ENCODE assay signal across 11 cellular contexts in genomic region chr1:120178799-120179419, GRCh38. TPM values are rescaled to one million over a fixed set of nuclear protein-coding genes. Genes with fewer than 3 reads are reported as not detected.
A peak's percentile ranks its signal among the peaks of the same experiment; 100 is the strongest.
DNase-seq lines count a peak whose midpoint lies in the region; ATAC-seq and TF ChIP-seq lines count a peak whose summit lies in the region.
"Had no signal": no experiment of that assay in that cellular context is flagged by ENCODE, and none has a peak within 500 bp of the region (broad histone marks: within the 10 kb centered on the region; RNA-seq: fewer than 3 reads in every experiment).

No MANE protein-coding gene starts in this region.

- peaks cover 3% of the 10 kb centered on the region for H3K36me3 Mint-ChIP-seq in activated naive CD8-positive, alpha-beta T cell
- no peaks in the 10 kb centered on the region for H3K36me3 Mint-ChIP-seq in activated naive CD8-positive, alpha-beta T cell treated with anti-CD3 and anti-CD28 coated beads, Interleukin-2, amount 50 U/mL, for 24 hours (ENCODE audit: low read depth)

- H3K4me1 Mint-ChIP-seq in activated naive CD8-positive, alpha-beta T cell (ENCODE audit: low read depth) = peaks cover 23% of the 10 kb centered on the region
- peaks cover 13% of the 10 kb centered on the region for H3K4me1 Mint-ChIP-seq in activated naive CD8-positive, alpha-beta T cell treated with anti-CD3 and anti-CD28 coated beads, Interleukin-2, amount 50 U/mL, for 24 hours

- no peaks in the 10 kb centered on the region for H3K36me3 ChIP-seq in upper lobe of right lung

- no peaks in the 10 kb centered on the region for H3K9me3 Mint-ChIP-seq in activated naive CD8-positive, alpha-beta T cell (ENCODE audit: low read depth)
- H3K9me3 Mint-ChIP-seq in activated naive CD8-positive, alpha-beta T cell treated with anti-CD3 and anti-CD28 coated beads, Interleukin-2, amount 50 U/mL, for 24 hours = no peaks in the 10 kb centered on the region

- H3K4me3 Mint-ChIP-seq in activated naive CD8-positive, alpha-beta T cell = peak overlapping the region; percentile 18
- H3K4me3 Mint-ChIP-seq in activated naive CD8-positive, alpha-beta T cell treated with anti-CD3 and anti-CD28 coated beads, Interleukin-2, amount 50 U/mL, for 24 hours = no peak overlapping the region

- intact Hi-C loops in upper lobe of right lung (cut with DNase I) = no loop called here

- H3K4me3 ChIP-seq in choroid plexus epithelial cell (ENCODE audit: low read depth, low read length) (no peak overlapping the region), upper lobe of right lung (no peak overlapping the region)

- no peak for ATAC-seq in activated naive CD8-positive, alpha-beta T cell treated with anti-CD3 and anti-CD28 coated beads, Interleukin-2, amount 50 U/mL, for 24 hours
- ATAC-seq in upper lobe of right lung = no peak

- peak overlapping the region; percentile 71 for H3K27ac ChIP-seq in upper lobe of right lung

- H3K4me1 ChIP-seq in upper lobe of right lung = peaks cover 6% of the 10 kb centered on the region

- H3K27me3 Mint-ChIP-seq in activated naive CD8-positive, alpha-beta T cell = no peaks in the 10 kb centered on the region
- peaks cover 3% of the 10 kb centered on the region for H3K27me3 Mint-ChIP-seq in activated naive CD8-positive, alpha-beta T cell treated with anti-CD3 and anti-CD28 coated beads, Interleukin-2, amount 50 U/mL, for 24 hours

- no peaks in the 10 kb centered on the region for H3K27me3 ChIP-seq in upper lobe of right lung

- no peaks in the 10 kb centered on the region for H3K9me3 ChIP-seq in upper lobe of right lung

- no peak overlapping the region for H3K27ac Mint-ChIP-seq in activated naive CD8-positive, alpha-beta T cell
- no peak overlapping the region for H3K27ac Mint-ChIP-seq in activated naive CD8-positive, alpha-beta T cell treated with anti-CD3 and anti-CD28 coated beads, Interleukin-2, amount 50 U/mL, for 24 hours

- no peak for TF ChIP-seq CTCF in choroid plexus epithelial cell (conservative IDR thresholded peaks at IDR 0.05; ENCODE audit: low read depth, low read length)
- TF ChIP-seq CTCF in upper lobe of right lung (IDR thresholded peaks at IDR 0.05) = no peak

- DNase-seq in activated naive CD8-positive, alpha-beta T cell treated with anti-CD3 and anti-CD28 coated beads, Interleukin-2, amount 50 U/mL, for 24 hours = no peak
- DNase-seq in choroid plexus epithelial cell (ENCODE audit: low read depth) (peak; percentile 28), medulla oblongata (ENCODE audit: extremely low spot score) (peak; percentile 34), upper lobe of right lung (no peak), DMS 273 treated with DMSO at 0.1 percent for 48 hours (lab: John Stamatoyannopoulos, UW) (no peak), DMS153 treated with DMSO at 0.1 percent for 48 hours (lab: John Stamatoyannopoulos, UW; ENCODE audit: unreplicated experiment) (no peak)
- no peak for DNase-seq in activated CD4-positive, CD25-positive, alpha-beta regulatory T cell treated with anti-CD3 and anti-CD28 coated beads, Interleukin-2, amount 50 U/mL, for 72 hours
- DNase-seq: activated CD4-positive, alpha-beta T cell treated with anti-CD3 and anti-CD28 coated beads for 4 hours; left cardiac atrium; stimulated activated CD4-positive, alpha-beta T cell treated with anti-CD3 and anti-CD28 coated beads, Interleukin-1b, Interleukin-23, amount 100 ng/mL, for 48 hours had no signal

RNA-seq across cellular contexts. Expression of gene SEC22B, which starts 2.6 kb away (rescaled TPM):
- total RNA-seq in upper lobe of right lung = 30.2 TPM

Comparison
In these comparisons a context has a peak if more than half of its experiments do, and no peak if none do; other contexts are left out.
1. DNase-seq: peak in choroid plexus epithelial cell (single experiment) and medulla oblongata (single experiment); none in activated naive CD8-positive, alpha-beta T cell treated with anti-CD3 and anti-CD28 coated beads, Interleukin-2, amount 50 U/mL, for 24 hours (single experiment), upper lobe of right lung (single experiment), activated CD4-positive, CD25-positive, alpha-beta regulatory T cell treated with anti-CD3 and anti-CD28 coated beads, Interleukin-2, amount 50 U/mL, for 72 hours (single experiment), DMS 273 treated with DMSO at 0.1 percent for 48 hours (single experiment) and DMS153 treated with DMSO at 0.1 percent for 48 hours (single experiment).